8 cellular contexts compared by ENCODE assay signal in the genomic region with DNA sequence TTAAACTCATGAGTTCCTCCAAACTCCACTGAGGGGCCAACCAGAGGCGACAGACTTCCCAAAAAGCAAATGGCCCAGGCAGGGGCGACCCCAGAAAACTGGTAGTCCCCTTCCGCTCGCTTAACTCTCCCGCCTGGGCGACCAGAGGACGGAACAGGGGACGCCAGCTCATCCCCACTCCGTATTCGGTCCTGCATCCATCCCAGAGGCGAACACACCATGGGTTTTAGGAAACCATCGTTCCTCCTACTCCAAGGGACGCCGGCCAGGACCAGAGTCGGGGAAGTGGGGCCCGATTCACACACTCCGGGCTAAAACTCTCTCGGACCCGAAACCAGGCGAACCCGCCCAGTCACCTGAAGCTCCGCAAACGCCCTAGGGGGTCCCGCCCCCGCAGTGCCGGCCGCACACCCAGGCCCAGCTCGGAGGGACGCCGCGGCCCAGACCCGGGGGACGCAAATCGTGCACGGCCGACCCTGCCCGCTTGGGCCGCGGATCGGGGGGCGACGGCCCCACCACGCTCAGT. TPM values are rescaled to one million over a fixed set of nuclear protein-coding genes. Genes with fewer than 3 reads are reported as not detected.
DNase-seq lines count a peak whose midpoint lies in the region; ATAC-seq and TF ChIP-seq lines count a peak whose summit lies in the region.

No MANE protein-coding gene starts in this region.

- WGBS in esophagus, 2 donors = 0% methylated on average over 38 to 43 of the region's 43 CpGs

- H3K27ac ChIP-seq in esophagus (ENCODE audit: low read depth in 2 of 2, low read length in 1 of 2) (peak overlapping the region in 1 of 2 donors; percentile 83), substantia nigra (ENCODE audit: low read depth, low read length, poor library complexity, severe bottlenecking) (peak overlapping the region; percentile 70)

- ATAC-seq in GM21786 (IDR thresholded peaks at IDR 0.05; ENCODE audit: unreplicated experiment) = peak; percentile 35

- H3K9me3 ChIP-seq in esophagus (ENCODE audit: control insufficient read depth in 2 of 2, insufficient read depth in 1 of 2, low read depth in 1 of 2, low read length in 1 of 2) = no peaks in the 10 kb centered on the region

- H3K4me1 ChIP-seq in esophagus (ENCODE audit: control insufficient read depth in 2 of 2, insufficient read depth in 2 of 2, low read length in 1 of 2) = no peaks in the 10 kb centered on the region

- H3K36me3 ChIP-seq in GM06990 (ENCODE audit: control insufficient read depth, insufficient read depth, low read length) (no peaks in the 10 kb centered on the region), esophagus (ENCODE audit: control insufficient read depth in 2 of 2, insufficient read depth in 2 of 2, low read length in 1 of 2) (no peaks in the 10 kb centered on the region)

- H3K27me3 ChIP-seq in GM06990 (replicated peaks; ENCODE audit: control insufficient read depth, insufficient read depth, low read length) (no peaks in the 10 kb centered on the region), esophagus (ENCODE audit: control insufficient read depth in 1 of 2, insufficient read depth in 2 of 2, low read length in 2 of 2) (no peaks in the 10 kb centered on the region)

- H3K4me3 ChIP-seq in GM06990 (replicated peaks; ENCODE audit: low read depth, low read length) = peak overlapping the region; percentile 94
- H3K4me3 ChIP-seq in Jurkat, Clone E6-1 (ENCODE audit: low read length) = peak overlapping the region; percentile 91
- peak overlapping the region; percentile 76 to 94 for H3K4me3 ChIP-seq in esophagus (ENCODE audit: low read depth in 1 of 2, low read length in 2 of 2)

- DNase-seq in GM06990 (ENCODE audit: extremely low read depth, insufficient read length) (no peak), myocyte (ENCODE audit: low read depth) (peak; percentile 28), substantia nigra (lab: John Stamatoyannopoulos, UW) (peak in 40 of 49 donors; percentile 2 to 73 (median 31)), retina (no peak)
- DNase-seq in Jurkat, Clone E6-1 (ENCODE audit: low read depth, low spot score) = no peak
- DNase-seq in activated CD8-positive, alpha-beta memory T cell treated with anti-CD3 and anti-CD28 coated beads for 48 hours (ENCODE audit: low read depth in 2 of 3, low spot score in 2 of 3) = peak; percentile 10 to 28 (median 14)

- TF ChIP-seq CTCF in GM06990 (IDR thresholded peaks at IDR 0.05; ENCODE audit: insufficient read depth, low read length, poor library complexity, severe bottlenecking) = no peak

RNA-seq across cellular contexts. Expression of gene TEX10, which starts 0.5 kb away (rescaled TPM):
- polyA plus RNA-seq in Jurkat, Clone E6-1 (2012; ENCODE audit: insufficient read depth, insufficient read length) = 19.5 TPM
- 1 to 10 TPM; 3.1 to 6.9 TPM for polyA plus RNA-seq in esophagus
- 27.9 and 31.4 TPM in 2 replicates for total RNA-seq in myocyte
- polyA plus RNA-seq in myocyte (2012) = 12.1 TPM

Comparison
In these comparisons a context has a peak if more than half of its experiments do, and no peak if none do; other contexts are left out.
1. DNase-seq: peak in activated CD8-positive, alpha-beta memory T cell treated with anti-CD3 and anti-CD28 coated beads for 48 hours (3 of 3), myocyte (single experiment) and substantia nigra (40 of 49); none in GM06990 (single experiment), Jurkat, Clone E6-1 (single experiment) and retina (single experiment).
2. Peak in every context shown above with its lines, with median percentiles within 50 percentile points of each other: H3K4me3 ChIP-seq.